ENCODE assay signal across 8 cellular contexts in genomic region chr19:37468961-37469777, GRCh38. TPM values are rescaled to one million over a fixed set of nuclear protein-coding genes. Genes with fewer than 3 reads are reported as not detected.
DNase-seq lines count a peak whose midpoint lies in the region; ATAC-seq and TF ChIP-seq lines count a peak whose summit lies in the region.

Gene ZNF570 (plus strand): TSS chr19:37469356. CDS start chr19:37470355, 999 bp downstream.

- peaks cover 23% of the 10 kb centered on the region for H3K4me1 ChIP-seq in CD4-positive, CD25-positive, alpha-beta regulatory T cell (ENCODE audit: control insufficient read depth, insufficient read depth, low read length, poor library complexity, severe bottlenecking)
- no peaks in the 10 kb centered on the region for H3K4me1 ChIP-seq in HUES48 (ENCODE audit: control insufficient read depth, insufficient read depth, low read length)
- peaks cover 16 to 34% (median 34%) of the 10 kb centered on the region in 4 donors for H3K4me1 ChIP-seq in esophagus muscularis mucosa

- peak within 1 kb of the TSS; percentile 74 for H3K9ac ChIP-seq in HUES48 (ENCODE audit: low read depth, low read length)

- H3K9me3 Mint-ChIP-seq in CD4-positive, CD25-positive, alpha-beta regulatory T cell = peaks cover 4 to 20% (median 9%) of the 10 kb centered on the region in 7 donors

- H3K36me3 ChIP-seq in CD4-positive, CD25-positive, alpha-beta regulatory T cell (ENCODE audit: control insufficient read depth, insufficient read depth, low read length) = peaks cover 29% of the 10 kb centered on the region
- H3K36me3 ChIP-seq in HUES48 (ENCODE audit: control insufficient read depth, insufficient read depth, low read length) = peaks cover 12% of the 10 kb centered on the region
- H3K36me3 ChIP-seq in esophagus muscularis mucosa = peaks cover 7 to 31% (median 14%) of the 10 kb centered on the region in 4 donors

- peaks cover 19 to 46% (median 34%) of the 10 kb centered on the region in 4 donors for H3K4me1 Mint-ChIP-seq in CD4-positive, CD25-positive, alpha-beta regulatory T cell

- TF ChIP-seq EP300 in esophagus muscularis mucosa (IDR thresholded peaks at IDR 0.05) = no peak

- peak within 1 kb of the TSS; percentile 89 for H3K4me3 ChIP-seq in CD4-positive, CD25-positive, alpha-beta regulatory T cell (ENCODE audit: low read depth, low read length)
- H3K4me3 ChIP-seq in HUES48 (ENCODE audit: low read depth, low read length) (peak within 1 kb of the TSS; percentile 97), esophagus muscularis mucosa (peak within 1 kb of the TSS; percentile 73 to 94 (median 84))

- H3K36me3 Mint-ChIP-seq in CD4-positive, CD25-positive, alpha-beta regulatory T cell = peaks cover 27% of the 10 kb centered on the region

- peak; percentile 76 to 95 (median 90) for DNase-seq in CD4-positive, CD25-positive, alpha-beta regulatory T cell
- DNase-seq in OCI-M1 (lab: John Stamatoyannopoulos, UW) (peak; percentile 95), esophagus muscularis mucosa (ENCODE audit: extremely low spot score) (peak; percentile 97), myocyte (ENCODE audit: low read depth) (peak; percentile 92)
- peak; percentile 88 to 92 for DNase-seq in activated T-cell treated with anti-CD3 and anti-CD28 coated beads, Interleukin-2, amount 50 U/mL, for 48 hours
- peak; percentile 72 for DNase-seq in stimulated activated CD8-positive, alpha-beta memory T cell treated with anti-CD3 and anti-CD28 coated beads, Interleukin-7, amount 100 ng/mL, for 24 hours (ENCODE audit: low read depth)

- WGBS in esophagus muscularis mucosa = under 1% methylated on average over 29 of the region's 63 CpGs

- H3K27me3 ChIP-seq in CD4-positive, CD25-positive, alpha-beta regulatory T cell (ENCODE audit: control insufficient read depth, insufficient read depth, low read length) = no peaks in the 10 kb centered on the region
- H3K27me3 ChIP-seq in HUES48 (ENCODE audit: control insufficient read depth, insufficient read depth, low read length) (no peaks in the 10 kb centered on the region), esophagus muscularis mucosa (no peaks in the 10 kb centered on the region)

- intact Hi-C loops in esophagus muscularis mucosa (cut with DNase I) = loop anchor here (2.0 to 5.0 kb wide), 4 partner anchors 97 to 392 kb away; partner anchors contain the start of genes ZNF420, ZNF527, ZNF540 and ZNF571

- H3K27ac ChIP-seq in CD4-positive, CD25-positive, alpha-beta regulatory T cell (ENCODE audit: insufficient read depth, low read length, poor library complexity, severe bottlenecking) = peak within 1 kb of the TSS; percentile 96
- H3K27ac ChIP-seq in HUES48 (ENCODE audit: low read depth, low read length) = no peak within 1 kb of the TSS
- H3K27ac ChIP-seq in esophagus muscularis mucosa (replicated peaks in 1 of 4) = peak within 1 kb of the TSS; percentile 92 to 96 (median 93)

- no peaks in the 10 kb centered on the region for H3K27me3 Mint-ChIP-seq in CD4-positive, CD25-positive, alpha-beta regulatory T cell

- H3K27ac Mint-ChIP-seq in CD4-positive, CD25-positive, alpha-beta regulatory T cell = peak within 1 kb of the TSS; percentile 97 to 99 (median 98)

- peak in 1 of 3 experiments; percentile 1 for TF ChIP-seq CTCF in esophagus muscularis mucosa (IDR thresholded peaks at IDR 0.05)

- ATAC-seq in CD4-positive, CD25-positive, alpha-beta regulatory T cell (ENCODE audit: low read depth in 2 of 2) = peak; percentile 74
- peak; percentile 58 for ATAC-seq in GM19452 (IDR thresholded peaks at IDR 0.05; ENCODE audit: unreplicated experiment)

- H3K4me3 Mint-ChIP-seq in CD4-positive, CD25-positive, alpha-beta regulatory T cell = peak within 1 kb of the TSS; percentile 96 to 100 (median 97)

- TF ChIP-seq POLR2A in esophagus muscularis mucosa (IDR thresholded peaks at IDR 0.05; ENCODE audit: low read depth) = no peak

- H3K9me3 ChIP-seq in CD4-positive, CD25-positive, alpha-beta regulatory T cell (ENCODE audit: control insufficient read depth in 2 of 2, low read length in 2 of 2) = peaks cover 15 to 21% of the 10 kb centered on the region in 2 experiments
- H3K9me3 ChIP-seq in HUES48 (ENCODE audit: control insufficient read depth, insufficient read depth, low read length) (no peaks in the 10 kb centered on the region), esophagus muscularis mucosa (peaks cover 0 to 8% (median 3%) of the 10 kb centered on the region in 4 donors)

RNA-seq across cellular contexts. Expression of gene ZNF570, which starts in this region (rescaled TPM):
- 10.6 TPM for total RNA-seq in CD4-positive, CD25-positive, alpha-beta regulatory T cell
- 1 to 10 TPM; 2.3 to 4.4 (median 4.0) TPM for polyA plus RNA-seq in CD4-positive, CD25-positive, alpha-beta regulatory T cell
- total RNA-seq in esophagus muscularis mucosa (10 to 100 TPM in 1 of 4 donors, 1 to 10 TPM in 3; 7.8 to 10.9 (median 8.9) TPM), myocyte (7.4 and 9.4 TPM in 2 replicates)
- 2.9 TPM for polyA plus RNA-seq in myocyte (2012)
